Comparison of ENCODE assay signal across 11 cellular contexts in the genomic region with DNA sequence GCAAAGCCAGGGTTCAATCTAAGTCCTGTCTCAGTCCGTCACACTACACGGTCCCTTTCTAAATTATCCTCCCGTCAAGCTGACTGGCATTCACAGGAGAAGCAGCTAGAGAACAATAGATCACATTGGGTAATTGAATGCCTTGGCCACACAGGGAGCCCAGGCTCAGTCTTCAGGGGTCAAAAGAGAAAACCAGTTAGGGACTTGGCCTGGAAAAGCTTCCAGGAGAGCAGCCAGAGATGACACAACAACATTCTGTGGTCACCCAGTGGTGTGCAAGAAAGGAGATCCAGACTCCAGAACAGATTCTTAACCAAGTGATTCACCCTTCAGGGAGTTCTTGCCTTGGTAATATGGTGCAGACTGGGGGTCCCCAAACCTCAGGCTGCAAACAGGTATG. TPM values are rescaled to one million over a fixed set of nuclear protein-coding genes. Genes with fewer than 3 reads are reported as not detected.
DNase-seq lines count a peak whose midpoint lies in the region; ATAC-seq and TF ChIP-seq lines count a peak whose summit lies in the region.
"Had no signal": no experiment of that assay in that cellular context is flagged by ENCODE, and none has a peak within 500 bp of the region (broad histone marks: within the 10 kb centered on the region; RNA-seq: fewer than 3 reads in every experiment).

No MANE protein-coding gene starts in this region.

- TF ChIP-seq POLR2A in body of pancreas (IDR thresholded peaks at IDR 0.05), result no peak

- 80 to 84% methylated on average over 3 of the region's 3 CpGs for WGBS in body of pancreas, 2 donors
- WGBS in right cardiac atrium, result 61% methylated on average over 3 of the region's 3 CpGs

- H3K4me3 ChIP-seq in body of pancreas (no peak overlapping the region), right cardiac atrium (ENCODE audit: low read length) (no peak overlapping the region), upper lobe of right lung (no peak overlapping the region)
- H3K4me3 ChIP-seq: stomach had no signal

- TF ChIP-seq CTCF in body of pancreas (IDR thresholded peaks at IDR 0.05) (no peak), upper lobe of right lung (IDR thresholded peaks at IDR 0.05) (no peak)

- peak; percentile 99 for DNase-seq in HT1080 (ENCODE audit: low read depth)
- peak in 1 of 4 donors; percentile 33 for DNase-seq in body of pancreas
- DNase-seq in right cardiac atrium, result no peak
- DNase-seq in upper lobe of right lung, result no peak
- DNase-seq in GM19240 (ENCODE audit: insufficient read length, low spot score), result no peak
- DNase-seq: cerebellar nuclear complex, left colon, NCI-H2029, stomach had no signal

- H3K9me3 ChIP-seq in body of pancreas (no peaks in the 10 kb centered on the region), right cardiac atrium (ENCODE audit: control insufficient read depth, low read length) (no peaks in the 10 kb centered on the region), upper lobe of right lung (no peaks in the 10 kb centered on the region)
- H3K9me3 ChIP-seq: stomach had no signal

- H3K36me3 ChIP-seq in body of pancreas (replicated peaks in 1 of 2; ENCODE audit: insufficient read depth in 1 of 2, low read depth in 2 of 2) (no peaks in the 10 kb centered on the region), upper lobe of right lung (peaks cover 13% of the 10 kb centered on the region)

- ATAC-seq in body of pancreas (peak; percentile 50), right cardiac atrium (peak; percentile 33 to 46), upper lobe of right lung (peak; percentile 36), HG02642 (IDR thresholded peaks at IDR 0.05; ENCODE audit: poor library complexity, unreplicated experiment) (no peak), HG02588 (IDR thresholded peaks at IDR 0.05; ENCODE audit: unreplicated experiment) (no peak)
- ATAC-seq: left colon had no signal

- H3K27me3 ChIP-seq in body of pancreas (no peaks in the 10 kb centered on the region), right cardiac atrium (ENCODE audit: control insufficient read depth, insufficient read depth) (no peaks in the 10 kb centered on the region), upper lobe of right lung (no peaks in the 10 kb centered on the region)
- H3K27me3 ChIP-seq: stomach had no signal

- H3K27ac ChIP-seq in body of pancreas (no peak overlapping the region), right cardiac atrium (ENCODE audit: low read length) (no peak overlapping the region), upper lobe of right lung (no peak overlapping the region)
- H3K27ac ChIP-seq: stomach had no signal

- intact Hi-C loops in body of pancreas (cut with DNase I) (no loop called here), right cardiac atrium (cut with DNase I) (no loop called here), upper lobe of right lung (cut with DNase I) (no loop called here)

- H3K4me1 ChIP-seq in body of pancreas, result no peaks in the 10 kb centered on the region
- H3K4me1 ChIP-seq in right cardiac atrium (ENCODE audit: control insufficient read depth, insufficient read depth, low read length), result peaks cover 26% of the 10 kb centered on the region
- peaks cover 32% of the 10 kb centered on the region for H3K4me1 ChIP-seq in upper lobe of right lung

RNA-seq across cellular contexts. Expression of gene ARHGAP31, which starts 15.9 kb away (rescaled TPM):
- total RNA-seq in HT1080 (2014; rRNA removed; shearing (Covaris generic)), result 12.9 and 14.4 TPM in 2 replicates
- 5.7 and 6.3 TPM in 2 replicates for polyA plus RNA-seq in HT1080 (2015; cell fraction: cytosol; rRNA removed)
- 7.4 and 10.4 TPM in 2 replicates for polyA plus RNA-seq in HT1080 (2015; cell fraction: nucleus; rRNA removed)
- total RNA-seq in body of pancreas (1 to 10 TPM; 5.7 to 7.9 TPM), right cardiac atrium (10 to 100 TPM; 41.3 to 52.3 (median 48.5) TPM), upper lobe of right lung (117 TPM)
- 14.6 TPM for polyA plus RNA-seq in right cardiac atrium

Comparison
In these comparisons a context has a peak if more than half of its experiments do, and no peak if none do; other contexts are left out.
1. ATAC-seq: peak in body of pancreas (single experiment), right cardiac atrium (2 of 2) and upper lobe of right lung (single experiment); none in HG02642 (single experiment) and HG02588 (single experiment).